Comparison of ENCODE assay signal across 10 cellular contexts in the genomic region with DNA sequence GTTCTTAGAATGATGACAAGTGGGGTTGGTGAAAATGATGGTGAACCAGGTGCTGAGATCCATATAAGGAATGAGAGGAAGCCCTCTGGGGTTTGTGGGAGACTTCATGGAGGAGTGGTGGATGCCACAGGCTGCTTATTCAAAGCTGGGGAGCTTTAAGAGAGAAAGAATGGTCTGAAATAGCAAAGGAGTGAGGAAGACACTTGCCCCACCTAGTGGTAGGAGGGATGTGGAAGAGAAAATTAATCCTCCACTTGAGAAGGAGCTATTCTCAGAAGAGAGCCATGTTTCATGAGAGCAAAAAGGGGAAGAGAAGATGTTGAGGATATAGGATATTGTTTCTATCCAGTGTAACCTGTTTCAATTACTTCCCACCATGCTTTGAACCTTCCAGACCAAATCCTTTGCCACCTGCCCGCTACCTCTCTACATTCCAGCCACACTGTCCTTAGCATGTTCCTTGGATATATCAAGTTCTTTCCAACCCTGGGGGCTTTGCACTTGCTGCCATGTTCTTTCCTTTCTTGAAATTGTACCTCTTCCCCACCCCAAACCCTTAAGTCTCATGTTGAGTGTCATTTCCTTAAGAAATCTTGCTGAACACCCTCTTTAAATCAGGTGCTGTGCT. TPM values are rescaled to one million over a fixed set of nuclear protein-coding genes. Genes with fewer than 3 reads are reported as not detected.
DNase-seq lines count a peak whose midpoint lies in the region; ATAC-seq and TF ChIP-seq lines count a peak whose summit lies in the region.
"Had no signal": no experiment of that assay in that cellular context is flagged by ENCODE, and none has a peak within 500 bp of the region (broad histone marks: within the 10 kb centered on the region; RNA-seq: fewer than 3 reads in every experiment).

No MANE protein-coding gene starts in this region.

- BruUV-seq in Caco-2 (replicated peaks; lab: Mats Ljungman, UMichigan), result no TSS peak

- H3K4me3 Mint-ChIP-seq in Caco-2 (ENCODE audit: unreplicated experiment), result no peak overlapping the region
- H3K4me3 Mint-ChIP-seq in activated CD8-positive, alpha-beta T cell treated with anti-CD3 and anti-CD28 coated beads for 36 hours, result no peak overlapping the region
- H3K4me3 Mint-ChIP-seq: naive thymus-derived CD8-positive, alpha-beta T cell had no signal

- H3K36me3 Mint-ChIP-seq in Caco-2 (ENCODE audit: insufficient read depth, unreplicated experiment), result no peaks in the 10 kb centered on the region
- H3K36me3 Mint-ChIP-seq in activated CD8-positive, alpha-beta T cell treated with anti-CD3 and anti-CD28 coated beads for 36 hours (ENCODE audit: low read depth), result no peaks in the 10 kb centered on the region
- H3K36me3 Mint-ChIP-seq: naive thymus-derived CD8-positive, alpha-beta T cell had no signal

- H3K9me3 ChIP-seq in Caco-2, result 0 out of 2 replicates have a peak, but pooled peaks cover 3% of the 10 kb centered on the region
- H3K9me3 ChIP-seq in tibial artery, result no peaks in the 10 kb centered on the region

- H3K36me3 ChIP-seq in Caco-2 (ENCODE audit: control insufficient read depth, insufficient read depth, low read length) (no peaks in the 10 kb centered on the region), tibial artery (no peaks in the 10 kb centered on the region)

- H3K4me1 ChIP-seq in Caco-2 (peaks cover 13% of the 10 kb centered on the region), tibial artery (peaks cover 0 to 8% (median 2%) of the 10 kb centered on the region in 4 donors)

- no peaks in the 10 kb centered on the region for H3K4me1 Mint-ChIP-seq in Caco-2 (ENCODE audit: low read depth, unreplicated experiment)
- peaks cover 6% of the 10 kb centered on the region for H3K4me1 Mint-ChIP-seq in activated CD8-positive, alpha-beta T cell treated with anti-CD3 and anti-CD28 coated beads for 36 hours (ENCODE audit: low read depth)

- no peaks in the 10 kb centered on the region for H3K27me3 Mint-ChIP-seq in Caco-2 (ENCODE audit: insufficient read depth, unreplicated experiment)
- H3K27me3 Mint-ChIP-seq in activated CD8-positive, alpha-beta T cell treated with anti-CD3 and anti-CD28 coated beads for 36 hours, result no peaks in the 10 kb centered on the region
- H3K27me3 Mint-ChIP-seq: naive thymus-derived CD8-positive, alpha-beta T cell had no signal

- no peak overlapping the region for H3K27ac ChIP-seq in tibial artery

- intact Hi-C loops in Caco-2 (cut with micrococcal nuclease; ENCODE audit: unreplicated experiment) (loop anchor here (2.0 to 5.0 kb wide), 2 partner anchors 516 to 602 kb away; no protein-coding TSS in a partner anchor), tibial artery (cut with DNase I; ENCODE audit: low total_unique reads) (loop anchor here (10.0 kb wide), 2 partner anchors 504 to 714 kb away; partner anchors contain the start of gene RNASEL)
- intact Hi-C loops in activated CD8-positive, alpha-beta T cell treated with anti-CD3 and anti-CD28 coated beads for 36 hours (cut with micrococcal nuclease), result no loop called here

- peak; percentile 60 to 65 for TF ChIP-seq CTCF in Caco-2 (IDR thresholded peaks at IDR 0.05; ENCODE audit: insufficient read depth in 1 of 2, low read depth in 1 of 2, low read length in 1 of 2, severe bottlenecking in 1 of 2, unreplicated experiment in 1 of 2)
- TF ChIP-seq CTCF in activated CD8-positive, alpha-beta T cell treated with anti-CD3 and anti-CD28 coated beads for 36 hours (IDR thresholded peaks at IDR 0.05), result peak; percentile 43
- peak; percentile 47 to 51 for TF ChIP-seq CTCF in tibial artery (IDR thresholded peaks at IDR 0.05)

- H3K27me3 ChIP-seq in Caco-2 (replicated peaks; ENCODE audit: control insufficient read depth, insufficient read depth, low read length) (no peaks in the 10 kb centered on the region), tibial artery (no peaks in the 10 kb centered on the region)

- H3K9me3 Mint-ChIP-seq in Caco-2 (ENCODE audit: unreplicated experiment), result no peaks in the 10 kb centered on the region
- H3K9me3 Mint-ChIP-seq in activated CD8-positive, alpha-beta T cell treated with anti-CD3 and anti-CD28 coated beads for 36 hours, result no peaks in the 10 kb centered on the region
- H3K9me3 Mint-ChIP-seq: naive thymus-derived CD8-positive, alpha-beta T cell had no signal

- DNase-seq in Caco-2, result peak in 1 of 2 experiments; percentile 60
- peak; percentile 76 for DNase-seq in NCI-H2107 treated with DMSO at 0.1 percent for 48 hours (lab: John Stamatoyannopoulos, UW; ENCODE audit: unreplicated experiment)
- DNase-seq in activated CD8-positive, alpha-beta T cell treated with anti-CD3 and anti-CD28 coated beads for 36 hours, result peak; percentile 50
- peak; percentile 58 for DNase-seq in iPS-NIHi11 (ENCODE audit: low spot score)
- no peak for DNase-seq in tibial artery

- CTCF ChIA-PET in Caco-2 (lab: Charles Lee), result interaction anchor here (0.5 to 1.7 kb wide), 33 partner anchors 10 to 1471 kb away, joined by 3 to 18 read pairs (median 4); partner anchors contain the start of genes GLUL and ZNF648
- CTCF ChIA-PET in activated CD8-positive, alpha-beta T cell treated with anti-CD3 and anti-CD28 coated beads for 36 hours (lab: Charles Lee), result interaction anchor here (0.6 to 6.9 kb wide), 39 partner anchors 9 to 704 kb away, joined by 3 to 54 read pairs (median 3); no protein-coding TSS in a partner anchor

- H3K27ac Mint-ChIP-seq in Caco-2 (ENCODE audit: unreplicated experiment), result no peak overlapping the region
- no peak overlapping the region for H3K27ac Mint-ChIP-seq in activated CD8-positive, alpha-beta T cell treated with anti-CD3 and anti-CD28 coated beads for 36 hours
- H3K27ac Mint-ChIP-seq: naive thymus-derived CD8-positive, alpha-beta T cell had no signal

- H3K4me3 ChIP-seq in Caco-2 (ENCODE audit: low read depth, low read length), result no peak overlapping the region
- H3K4me3 ChIP-seq in tibial artery, result no peak overlapping the region

- POLR2A ChIA-PET in Caco-2 (lab: Charles Lee), result interaction anchor here (1.7 kb wide), 1 partner anchor 311 kb away, joined by 7 read pairs; the partner anchor contains the start of gene GLUL
- POLR2A ChIA-PET in activated CD8-positive, alpha-beta T cell treated with anti-CD3 and anti-CD28 coated beads for 36 hours (lab: Charles Lee), result interaction anchor here (0.6 to 0.7 kb wide), 2 partner anchors 295 to 316 kb away, joined by 3 read pairs; no protein-coding TSS in a partner anchor

- ATAC-seq in GM18868 (IDR thresholded peaks at IDR 0.05; ENCODE audit: unreplicated experiment) (peak; percentile 60), GM19452 (IDR thresholded peaks at IDR 0.05; ENCODE audit: unreplicated experiment) (no peak), GM18861 (IDR thresholded peaks at IDR 0.05; ENCODE audit: unreplicated experiment) (no peak)
- no peak for ATAC-seq in activated CD8-positive, alpha-beta T cell treated with anti-CD3 and anti-CD28 coated beads for 36 hours
- ATAC-seq: naive thymus-derived CD8-positive, alpha-beta T cell had no signal

RNA-seq across cellular contexts. Expression of gene ZNF648, which starts 19.6 kb away (rescaled TPM):
- not detected in 2 replicates for total RNA-seq in Caco-2 (2022)
- total RNA-seq in activated CD8-positive, alpha-beta T cell treated with anti-CD3 and anti-CD28 coated beads for 36 hours, result not detected
- total RNA-seq: naive thymus-derived CD8-positive, alpha-beta T cell; T-helper 1 cell treated with Interleukin-12 subunit alpha and Interleukin-12 subunit beta and Interleukin-4 antibody, amounts not matched to agents 30 ng/mL and 1 ng/mL, for 36 hours had no signal

Comparison
In these comparisons a context has a peak if more than half of its experiments do, and no peak if none do; other contexts are left out.
1. DNase-seq: peak in NCI-H2107 treated with DMSO at 0.1 percent for 48 hours (single experiment), activated CD8-positive, alpha-beta T cell treated with anti-CD3 and anti-CD28 coated beads for 36 hours (single experiment) and iPS-NIHi11 (single experiment); none in tibial artery (0 of 2).
2. Peak in every context shown above with its lines, with median percentiles within 50 percentile points of each other: CTCF ChIP-seq.